8 cellular contexts compared by ENCODE assay signal in genomic region chr2:85813978-85814801, GRCh38.
DNase-seq lines count a peak whose midpoint lies in the region; ATAC-seq and TF ChIP-seq lines count a peak whose summit lies in the region.

No MANE protein-coding gene starts in this region.

- CTCF ChIA-PET in T-cell (lab: Charles Lee) = interaction anchor here (0.6 to 1.8 kb wide), 6 partner anchors 14 to 266 kb away, joined by 3 to 14 read pairs (median 7); no protein-coding TSS in a partner anchor

- TF ChIP-seq CTCF in progenitor cell of endocrine pancreas (IDR thresholded peaks at IDR 0.05; ENCODE audit: unreplicated experiment) = peak; percentile 95
- peak; percentile 90 to 97 (median 94) for TF ChIP-seq CTCF in uterus (IDR thresholded peaks at IDR 0.05)

- no peaks in the 10 kb centered on the region for H3K36me3 ChIP-seq in uterus

- H3K4me1 ChIP-seq in uterus = no peaks in the 10 kb centered on the region

- no peaks in the 10 kb centered on the region for H3K9me3 ChIP-seq in uterus

- no peak overlapping the region for H3K4me3 Mint-ChIP-seq in T-cell
- H3K4me3 Mint-ChIP-seq in activated naive CD8-positive, alpha-beta T cell treated with anti-CD3 and anti-CD28 coated beads, Interleukin-2, amount 50 U/mL, for 24 hours = no peak overlapping the region
- no peak overlapping the region for H3K4me3 Mint-ChIP-seq in progenitor cell of endocrine pancreas (ENCODE audit: low read depth)

- H3K4me3 ChIP-seq in uterus = no peak overlapping the region

- no peak overlapping the region for H3K27ac Mint-ChIP-seq in T-cell
- H3K27ac Mint-ChIP-seq in activated naive CD8-positive, alpha-beta T cell treated with anti-CD3 and anti-CD28 coated beads, Interleukin-2, amount 50 U/mL, for 24 hours = no peak overlapping the region
- no peak overlapping the region for H3K27ac Mint-ChIP-seq in progenitor cell of endocrine pancreas

- H3K27me3 Mint-ChIP-seq in T-cell (peaks cover 10 to 21% of the 10 kb centered on the region in 2 donors), progenitor cell of endocrine pancreas (peaks cover 17% of the 10 kb centered on the region)
- H3K27me3 Mint-ChIP-seq in activated naive CD8-positive, alpha-beta T cell treated with anti-CD3 and anti-CD28 coated beads, Interleukin-2, amount 50 U/mL, for 24 hours = peaks cover 7% of the 10 kb centered on the region

- H3K27me3 ChIP-seq in uterus = no peaks in the 10 kb centered on the region

- H3K9me3 Mint-ChIP-seq in T-cell (no peaks in the 10 kb centered on the region), progenitor cell of endocrine pancreas (ENCODE audit: low read depth) (no peaks in the 10 kb centered on the region)
- H3K9me3 Mint-ChIP-seq in activated naive CD8-positive, alpha-beta T cell treated with anti-CD3 and anti-CD28 coated beads, Interleukin-2, amount 50 U/mL, for 24 hours = no peaks in the 10 kb centered on the region

- DNase-seq in AG08396 (ENCODE audit: low spot score) = peak; percentile 90
- DNase-seq in NCI-H1694 treated with DMSO at 0.1 percent for 48 hours (lab: John Stamatoyannopoulos, UW) = peak; percentile 83
- DNase-seq in T-cell = peak; percentile 48 to 80 (median 72)
- peak; percentile 88 for DNase-seq in activated naive CD8-positive, alpha-beta T cell treated with anti-CD3 and anti-CD28 coated beads, Interleukin-2, amount 50 U/mL, for 24 hours
- peak; percentile 95 for DNase-seq in cardiac septum (ENCODE audit: low spot score)
- peak; percentile 93 for DNase-seq in progenitor cell of endocrine pancreas (ENCODE audit: low spot score, unreplicated experiment)
- peak; percentile 91 for DNase-seq in uterus

- POLR2A ChIA-PET in T-cell (lab: Charles Lee) = no interaction called here

- peaks cover 2 to 8% (median 4%) of the 10 kb centered on the region in 3 donors for H3K4me1 Mint-ChIP-seq in T-cell
- H3K4me1 Mint-ChIP-seq in activated naive CD8-positive, alpha-beta T cell treated with anti-CD3 and anti-CD28 coated beads, Interleukin-2, amount 50 U/mL, for 24 hours = no peaks in the 10 kb centered on the region
- H3K4me1 Mint-ChIP-seq in progenitor cell of endocrine pancreas (ENCODE audit: low read depth) = peaks cover 3% of the 10 kb centered on the region

- TF ChIP-seq POLR2A in uterus (IDR thresholded peaks at IDR 0.05) = peak in 1 of 2 donors; percentile 15

- intact Hi-C loops in cardiac septum (cut with DNase I) (loop anchor here (1.0 to 2.0 kb wide), 3 partner anchors 63 to 177 kb away; no protein-coding TSS in a partner anchor), uterus (cut with DNase I; ENCODE audit: low total_unique reads) (loop anchor here (2.0 to 10.0 kb wide), 2 partner anchors 85 to 179 kb away; no protein-coding TSS in a partner anchor)

- peak; percentile 46 for ATAC-seq in GM19468 (IDR thresholded peaks at IDR 0.05; ENCODE audit: extremely low read depth, unreplicated experiment)
- peak; percentile 69 to 84 (median 81) for ATAC-seq in T-cell (replicated peaks in 1 of 4)
- ATAC-seq in activated naive CD8-positive, alpha-beta T cell treated with anti-CD3 and anti-CD28 coated beads, Interleukin-2, amount 50 U/mL, for 24 hours = peak; percentile 85

- no peak overlapping the region for H3K27ac ChIP-seq in uterus

- H3K36me3 Mint-ChIP-seq in T-cell (no peaks in the 10 kb centered on the region), progenitor cell of endocrine pancreas (ENCODE audit: insufficient read depth) (no peaks in the 10 kb centered on the region)
- no peaks in the 10 kb centered on the region for H3K36me3 Mint-ChIP-seq in activated naive CD8-positive, alpha-beta T cell treated with anti-CD3 and anti-CD28 coated beads, Interleukin-2, amount 50 U/mL, for 24 hours (ENCODE audit: low read depth)
